7 cellular contexts compared by ENCODE assay signal in genomic region chr6:79621579-79621978, GRCh38.
"Had no signal": no experiment of that assay in that cellular context is flagged by ENCODE, and none has a peak within 500 bp of the region (broad histone marks: within the 10 kb centered on the region; RNA-seq: fewer than 3 reads in every experiment).

No MANE protein-coding gene starts in this region.

- DNase-seq: GM23248, GOT3, H7, HFFc6, IMR-90, KG1 had no signal

- ATAC-seq: HCT116 had no signal
